In the genomic region with DNA sequence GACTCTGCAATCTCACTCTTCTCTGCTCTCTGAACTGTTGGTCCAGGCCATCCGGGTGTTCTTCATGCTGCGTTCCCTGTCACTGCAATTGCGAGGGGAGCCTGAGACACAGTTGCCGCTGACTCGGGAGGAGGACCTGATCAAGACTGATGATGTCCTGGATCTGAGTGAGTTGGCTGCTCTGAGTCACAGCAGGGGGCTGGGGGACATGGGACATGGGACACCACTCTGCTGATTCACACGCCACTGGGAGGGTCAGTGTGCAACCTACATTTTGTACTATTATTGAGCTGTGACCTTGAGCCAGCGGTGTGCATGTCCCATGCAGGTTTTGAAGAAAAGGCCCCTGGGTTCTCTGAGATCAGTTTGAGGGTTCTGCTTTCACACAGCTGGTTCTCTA, we compare ENCODE assay signal across 18 cellular contexts.
"Had no signal": no experiment of that assay in that cellular context is flagged by ENCODE, and none has a peak within 500 bp of the region (broad histone marks: within the 10 kb centered on the region; RNA-seq: fewer than 3 reads in every experiment).

No MANE protein-coding gene starts in this region.

- H3K4me3 ChIP-seq: body of pancreas, left ventricle myocardium inferior, psoas muscle, smooth muscle cell, thoracic aorta had no signal

- H3K4me2 ChIP-seq: smooth muscle cell had no signal

- ATAC-seq: body of pancreas; effector memory CD8-positive, alpha-beta T cell; psoas muscle; right cardiac atrium; T-helper 17 cell had no signal

- H3K9me3 ChIP-seq: body of pancreas, left ventricle myocardium inferior, psoas muscle, thoracic aorta had no signal

- H3K27ac ChIP-seq: body of pancreas, left ventricle myocardium inferior, psoas muscle, thoracic aorta, WERI-Rb-1 had no signal

- H3K4me1 ChIP-seq: body of pancreas, left ventricle myocardium inferior, psoas muscle had no signal

- H3K9me3 Mint-ChIP-seq: activated naive CD8-positive, alpha-beta T cell treated with anti-CD3 and anti-CD28 coated beads for 36 hours; activated T-cell treated with anti-CD3 and anti-CD28 coated beads, Interleukin-2, amount 50 U/mL, for 72 hours; effector memory CD8-positive, alpha-beta T cell; immature natural killer cell; neural crest cell had no signal

- DNase-seq: activated CD8-positive, alpha-beta memory T cell treated with anti-CD3 and anti-CD28 coated beads, Interleukin-2, amount 50 U/mL, for 4 hours; activated naive CD8-positive, alpha-beta T cell treated with anti-CD3 and anti-CD28 coated beads for 36 hours; activated T-cell treated with anti-CD3 and anti-CD28 coated beads, Interleukin-2, amount 50 U/mL, for 72 hours; amygdala; body of pancreas; effector memory CD8-positive, alpha-beta T cell; immature natural killer cell; kidney glomerular epithelial cell; left ventricle myocardium inferior; mammary epithelial cell; psoas muscle; right cardiac atrium; stimulated activated CD4-positive, alpha-beta T cell treated with anti-CD3 and anti-CD28 coated beads, Interleukin-4, amount 100 ng/mL, for 1 hour; T-helper 17 cell; WERI-Rb-1 had no signal

- H3K27me3 ChIP-seq: body of pancreas had no signal

- H3K27me3 Mint-ChIP-seq: activated naive CD8-positive, alpha-beta T cell treated with anti-CD3 and anti-CD28 coated beads for 36 hours; effector memory CD8-positive, alpha-beta T cell; T-helper 17 cell had no signal

- H3K4me3 Mint-ChIP-seq: activated naive CD8-positive, alpha-beta T cell treated with anti-CD3 and anti-CD28 coated beads for 36 hours; activated T-cell treated with anti-CD3 and anti-CD28 coated beads, Interleukin-2, amount 50 U/mL, for 72 hours; effector memory CD8-positive, alpha-beta T cell; immature natural killer cell; neural crest cell; T-helper 17 cell had no signal

- H3K27ac Mint-ChIP-seq: activated naive CD8-positive, alpha-beta T cell treated with anti-CD3 and anti-CD28 coated beads for 36 hours; activated T-cell treated with anti-CD3 and anti-CD28 coated beads, Interleukin-2, amount 50 U/mL, for 72 hours; immature natural killer cell had no signal
